20 cellular contexts compared by ENCODE assay signal in genomic region chr17:82127704-82128103, GRCh38. TPM values are rescaled to one million over a fixed set of nuclear protein-coding genes. Genes with fewer than 3 reads are reported as not detected.
DNase-seq lines count a peak whose midpoint lies in the region; ATAC-seq and TF ChIP-seq lines count a peak whose summit lies in the region.
"Had no signal": no experiment of that assay in that cellular context is flagged by ENCODE, and none has a peak within 500 bp of the region (broad histone marks: within the 10 kb centered on the region; RNA-seq: fewer than 3 reads in every experiment).

No MANE protein-coding gene starts in this region.

- POLR2A ChIA-PET in activated CD4-positive, alpha-beta memory T cell treated with anti-CD3 and anti-CD28 coated beads for 36 hours (lab: Charles Lee): interaction anchor here (1.3 kb wide), 1 partner anchor 30 kb away, joined by 5 read pairs; the partner anchor contains the start of gene FASN

- peaks cover 43% of the 10 kb centered on the region for H3K4me1 Mint-ChIP-seq in activated CD4-positive, alpha-beta memory T cell treated with anti-CD3 and anti-CD28 coated beads for 36 hours (ENCODE audit: low read depth)
- H3K4me1 Mint-ChIP-seq in glutamatergic neuron (ENCODE audit: low read depth, unreplicated experiment): peaks cover 2% of the 10 kb centered on the region
- H3K4me1 Mint-ChIP-seq: brain had no signal

- peak; percentile 55 for DNase-seq in activated CD8-positive, alpha-beta memory T cell treated with anti-CD3 and anti-CD28 coated beads, Interleukin-2, amount 50 U/mL, for 1 hour (ENCODE audit: extremely low read depth)
- DNase-seq in activated CD8-positive, alpha-beta memory T cell treated with anti-CD3 and anti-CD28 coated beads for 24 hours: no peak
- DNase-seq in D341Med (ENCODE audit: low spot score) (peak; percentile 34), glutamatergic neuron (peak; percentile 50), DMS 273 treated with DMSO at 0.1 percent for 48 hours (lab: John Stamatoyannopoulos, UW) (no peak)
- DNase-seq in activated CD4-positive, alpha-beta memory T cell treated with anti-CD3 and anti-CD28 coated beads for 36 hours: no peak
- DNase-seq: ACHN; colonic mucosa; DMS79 treated with DMSO at 0.1 percent for 48 hours; heart right ventricle; immature natural killer cell; KG1; left ventricle myocardium superior; NCI-H2029; NCI-H446; RPMI8226; stimulated activated CD4-positive, alpha-beta T cell treated with anti-CD3 and anti-CD28 coated beads, Interleukin-4, amount 100 ng/mL, for 4 hours had no signal

- no peaks in the 10 kb centered on the region for H3K27me3 Mint-ChIP-seq in activated CD4-positive, alpha-beta memory T cell treated with anti-CD3 and anti-CD28 coated beads for 36 hours
- peaks cover 3% of the 10 kb centered on the region for H3K27me3 Mint-ChIP-seq in glutamatergic neuron (ENCODE audit: unreplicated experiment)
- H3K27me3 Mint-ChIP-seq: brain had no signal

- no peaks in the 10 kb centered on the region for H3K9me3 Mint-ChIP-seq in activated CD4-positive, alpha-beta memory T cell treated with anti-CD3 and anti-CD28 coated beads for 36 hours
- peaks cover 2% of the 10 kb centered on the region for H3K9me3 Mint-ChIP-seq in glutamatergic neuron (ENCODE audit: unreplicated experiment)
- H3K9me3 Mint-ChIP-seq: brain, immature natural killer cell had no signal

- peak overlapping the region; percentile 14 for H3K27ac Mint-ChIP-seq in activated CD4-positive, alpha-beta memory T cell treated with anti-CD3 and anti-CD28 coated beads for 36 hours
- H3K27ac Mint-ChIP-seq in glutamatergic neuron (ENCODE audit: unreplicated experiment): no peak overlapping the region
- H3K27ac Mint-ChIP-seq: brain, immature natural killer cell had no signal

- no peak overlapping the region for H3K4me3 Mint-ChIP-seq in activated CD4-positive, alpha-beta memory T cell treated with anti-CD3 and anti-CD28 coated beads for 36 hours
- no peak overlapping the region for H3K4me3 Mint-ChIP-seq in glutamatergic neuron (ENCODE audit: unreplicated experiment)
- H3K4me3 Mint-ChIP-seq: brain, immature natural killer cell had no signal

- intact Hi-C loops in activated CD4-positive, alpha-beta memory T cell treated with anti-CD3 and anti-CD28 coated beads for 36 hours (cut with micrococcal nuclease): loop anchor here (5.0 kb wide), 1 partner anchor 80 kb away; no protein-coding TSS in a partner anchor

- TF ChIP-seq POLR2A in GM18505 (IDR thresholded peaks at IDR 0.05; ENCODE audit: borderline replicate concordance, extremely low read depth, insufficient read depth, insufficient read length): no peak

- ATAC-seq in HG02981 (IDR thresholded peaks at IDR 0.05; ENCODE audit: unreplicated experiment) (no peak), GM18505 (IDR thresholded peaks at IDR 0.05; ENCODE audit: unreplicated experiment) (no peak)
- ATAC-seq: left ventricle myocardium superior had no signal

- peaks cover 4% of the 10 kb centered on the region for H3K36me3 Mint-ChIP-seq in activated CD4-positive, alpha-beta memory T cell treated with anti-CD3 and anti-CD28 coated beads for 36 hours
- H3K36me3 Mint-ChIP-seq in glutamatergic neuron (ENCODE audit: unreplicated experiment): peaks cover 14% of the 10 kb centered on the region

- CTCF ChIA-PET in activated CD4-positive, alpha-beta memory T cell treated with anti-CD3 and anti-CD28 coated beads for 36 hours (lab: Charles Lee): interaction anchor here (0.9 to 2.2 kb wide), 3 partner anchors 22 to 168 kb away, joined by 3 to 7 read pairs (median 7); no protein-coding TSS in a partner anchor

- TF ChIP-seq CTCF in glutamatergic neuron (IDR thresholded peaks at IDR 0.05; ENCODE audit: partially characterized antibody, unreplicated experiment): no peak

RNA-seq across cellular contexts. Expression of gene FASN, which starts 29.7 kb away (rescaled TPM):
- 100 to 1,000 TPM; 209 to 212 TPM for total RNA-seq in activated CD4-positive, alpha-beta memory T cell treated with anti-CD3 and anti-CD28 coated beads for 36 hours
- total RNA-seq in glutamatergic neuron (ENCODE audit: unreplicated experiment): 439 TPM

Comparison
In these comparisons a context has a peak if more than half of its experiments do, and no peak if none do; other contexts are left out.
1. DNase-seq: peak in activated CD8-positive, alpha-beta memory T cell treated with anti-CD3 and anti-CD28 coated beads, Interleukin-2, amount 50 U/mL, for 1 hour (single experiment), D341Med (single experiment) and glutamatergic neuron (single experiment); none in activated CD8-positive, alpha-beta memory T cell treated with anti-CD3 and anti-CD28 coated beads for 24 hours (single experiment), activated CD4-positive, alpha-beta memory T cell treated with anti-CD3 and anti-CD28 coated beads for 36 hours (single experiment) and DMS 273 treated with DMSO at 0.1 percent for 48 hours (single experiment).